ENCODE assay signal across 8 cellular contexts in genomic region chr1:206725053-206725963, GRCh38. TPM values are rescaled to one million over a fixed set of nuclear protein-coding genes. Genes with fewer than 3 reads are reported as not detected.
DNase-seq lines count a peak whose midpoint lies in the region; ATAC-seq and TF ChIP-seq lines count a peak whose summit lies in the region.

No MANE protein-coding gene starts in this region.

- CTCF ChIA-PET in activated CD8-positive, alpha-beta T cell treated with anti-CD3 and anti-CD28 coated beads, Interleukin-2, amount 10 ng/mL, durations not matched to agents 7 days and 5 days (lab: Charles Lee): interaction anchor here (0.7 to 18.6 kb wide), 59 partner anchors 9 to 280 kb away, joined by 3 to 724 read pairs (median 7); partner anchors contain the start of genes DYRK3, FCMR, IL10 and IL19

- TF ChIP-seq CTCF in cardiac muscle cell (IDR thresholded peaks at IDR 0.05; ENCODE audit: low read depth, low read length): peak; percentile 81
- peak in 5 of 6 experiments; percentile 32 to 67 (median 57) for TF ChIP-seq CTCF in esophagus squamous epithelium (IDR thresholded peaks at IDR 0.05)
- TF ChIP-seq CTCF in psoas muscle (IDR thresholded peaks at IDR 0.05): peak; percentile 47

- H3K4me3 Mint-ChIP-seq in activated CD8-positive, alpha-beta T cell treated with anti-CD3 and anti-CD28 coated beads, Interleukin-2, amount 10 ng/mL, durations not matched to agents 7 days and 5 days: no peak overlapping the region

- H3K9me3 Mint-ChIP-seq in activated CD8-positive, alpha-beta T cell treated with anti-CD3 and anti-CD28 coated beads, Interleukin-2, amount 10 ng/mL, durations not matched to agents 7 days and 5 days (ENCODE audit: insufficient read depth): no peaks in the 10 kb centered on the region

- ATAC-seq in Right ventricle myocardium inferior: no peak
- ATAC-seq in activated CD8-positive, alpha-beta T cell treated with anti-CD3 and anti-CD28 coated beads, Interleukin-2, amount 10 ng/mL, durations not matched to agents 7 days and 5 days: peak; percentile 66
- ATAC-seq in psoas muscle: no peak
- ATAC-seq in GM19395 (IDR thresholded peaks at IDR 0.05; ENCODE audit: unreplicated experiment): no peak

- H3K36me3 Mint-ChIP-seq in activated CD8-positive, alpha-beta T cell treated with anti-CD3 and anti-CD28 coated beads, Interleukin-2, amount 10 ng/mL, durations not matched to agents 7 days and 5 days (ENCODE audit: low read depth): peaks cover 19% of the 10 kb centered on the region

- H3K4me1 ChIP-seq in cardiac muscle cell (ENCODE audit: low read depth) (peaks cover 61% of the 10 kb centered on the region), esophagus squamous epithelium (peaks cover 8 to 74% (median 30%) of the 10 kb centered on the region in 3 donors), psoas muscle (peaks cover 70% of the 10 kb centered on the region)

- H3K36me3 ChIP-seq in cardiac muscle cell (peaks cover 12% of the 10 kb centered on the region), esophagus squamous epithelium (peaks cover 0 to 19% (median 12%) of the 10 kb centered on the region in 3 donors), psoas muscle (ENCODE audit: insufficient read depth in 1 of 2, low read depth in 1 of 2) (peaks cover 6 to 17% of the 10 kb centered on the region in 2 donors)

- H3K27ac ChIP-seq in cardiac muscle cell: peak overlapping the region; percentile 92
- no peak overlapping the region for H3K27ac ChIP-seq in esophagus squamous epithelium
- peak overlapping the region; percentile 87 for H3K27ac ChIP-seq in psoas muscle

- H3K4me3 ChIP-seq in cardiac muscle cell (no peak overlapping the region), esophagus squamous epithelium (no peak overlapping the region), psoas muscle (no peak overlapping the region)

- WGBS in esophagus squamous epithelium, 2 donors: 65 to 75% methylated on average over 10 to 11 of the region's 11 CpGs
- 78 to 83% (median 79%) methylated on average over 11 of the region's 11 CpGs for WGBS in psoas muscle, 3 donors

- no peak for TF ChIP-seq POLR2A in esophagus squamous epithelium (IDR thresholded peaks at IDR 0.05)

- DNase-seq in cardiac muscle cell (ENCODE audit: low read depth in 1 of 2, low spot score in 1 of 2): peak; percentile 66 to 75
- no peak for DNase-seq in Right ventricle myocardium inferior (ENCODE audit: missing footprints)
- DNase-seq in NCI-H2227 treated with DMSO at 0.1 percent for 48 hours (lab: John Stamatoyannopoulos, UW): peak; percentile 7
- DNase-seq in activated CD8-positive, alpha-beta T cell treated with anti-CD3 and anti-CD28 coated beads, Interleukin-2, amount 10 ng/mL, durations not matched to agents 7 days and 5 days: peak; percentile 81
- no peak for DNase-seq in esophagus squamous epithelium (lab: John Stamatoyannopoulos, UW)
- DNase-seq in psoas muscle: no peak
- no peak for DNase-seq in NCI-H524 (lab: John Stamatoyannopoulos, UW)

- no peaks in the 10 kb centered on the region for H3K27me3 Mint-ChIP-seq in activated CD8-positive, alpha-beta T cell treated with anti-CD3 and anti-CD28 coated beads, Interleukin-2, amount 10 ng/mL, durations not matched to agents 7 days and 5 days (ENCODE audit: low read depth)

- intact Hi-C loops in Right ventricle myocardium inferior (cut with DNase I): loop anchor here (2.0 to 5.0 kb wide), 4 partner anchors 33 to 91 kb away; partner anchors contain the start of gene DYRK3
- intact Hi-C loops in esophagus squamous epithelium (cut with DNase I): no loop called here
- intact Hi-C loops in psoas muscle (cut with DNase I): loop anchor here in 1 of 2 donors (2.0 to 5.0 kb wide), 3 partner anchors 31 to 82 kb away; no protein-coding TSS in a partner anchor

- H3K9me3 ChIP-seq in cardiac muscle cell (ENCODE audit: low read depth): no peaks in the 10 kb centered on the region
- H3K9me3 ChIP-seq in esophagus squamous epithelium: no peaks in the 10 kb centered on the region
- no peaks in the 10 kb centered on the region for H3K9me3 ChIP-seq in psoas muscle

- POLR2A ChIA-PET in activated CD8-positive, alpha-beta T cell treated with anti-CD3 and anti-CD28 coated beads, Interleukin-2, amount 10 ng/mL, durations not matched to agents 7 days and 5 days (lab: Charles Lee): interaction anchor here (0.6 kb wide), 2 partner anchors 222 to 329 kb away, joined by 3 read pairs; no protein-coding TSS in a partner anchor

- H3K4me1 Mint-ChIP-seq in activated CD8-positive, alpha-beta T cell treated with anti-CD3 and anti-CD28 coated beads, Interleukin-2, amount 10 ng/mL, durations not matched to agents 7 days and 5 days (ENCODE audit: low read depth): peaks cover 60% of the 10 kb centered on the region

- H3K27ac Mint-ChIP-seq in activated CD8-positive, alpha-beta T cell treated with anti-CD3 and anti-CD28 coated beads, Interleukin-2, amount 10 ng/mL, durations not matched to agents 7 days and 5 days: no peak overlapping the region

- H3K27me3 ChIP-seq in cardiac muscle cell (no peaks in the 10 kb centered on the region), esophagus squamous epithelium (no peaks in the 10 kb centered on the region), psoas muscle (ENCODE audit: insufficient read depth in 3 of 3, low read length in 2 of 3) (no peaks in the 10 kb centered on the region)

RNA-seq across cellular contexts. Expression of gene MAPKAPK2, which starts 40.6 kb away (rescaled TPM):
- total RNA-seq in cardiac muscle cell: 99.4 and 117 TPM in 2 replicates
- polyA plus RNA-seq in cardiac muscle cell: 31.4 and 37.1 TPM in 2 replicates
- total RNA-seq in Right ventricle myocardium inferior: 214 TPM
- total RNA-seq in activated CD8-positive, alpha-beta T cell treated with anti-CD3 and anti-CD28 coated beads, Interleukin-2, amount 10 ng/mL, durations not matched to agents 7 days and 5 days: 10 to 100 TPM; 59.0 to 61.3 TPM
- total RNA-seq in esophagus squamous epithelium: 10 to 100 TPM; 37.8 to 50.7 (median 43.2) TPM
- total RNA-seq in psoas muscle: 100 to 1,000 TPM in 3 of 4 donors, 10 to 100 TPM in 1; 89.4 to 198 (median 167) TPM
- 100 to 1,000 TPM; 108 to 191 (median 112) TPM for polyA plus RNA-seq in psoas muscle

RNA-seq across cellular contexts. Expression of gene IL19, which starts 45.3 kb away (rescaled TPM):
- total RNA-seq in cardiac muscle cell (not detected in 2 replicates), Right ventricle myocardium inferior (not detected), esophagus squamous epithelium (10 to 100 TPM in 2 of 4 donors, under 1 TPM in 1, not detected in 1; 0.23 to 16.8 (median 16.3) TPM), psoas muscle (not detected)
- polyA plus RNA-seq in cardiac muscle cell (not detected in 2 replicates), psoas muscle (not detected)
- not detected for total RNA-seq in activated CD8-positive, alpha-beta T cell treated with anti-CD3 and anti-CD28 coated beads, Interleukin-2, amount 10 ng/mL, durations not matched to agents 7 days and 5 days

RNA-seq across cellular contexts. Expression of gene IL10, which starts 47.0 kb away (rescaled TPM):
- not detected in 2 replicates for total RNA-seq in cardiac muscle cell
- not detected in 2 replicates for polyA plus RNA-seq in cardiac muscle cell
- 0.54 TPM for total RNA-seq in Right ventricle myocardium inferior
- under 1 TPM in 1 of 2 experiments, not detected in 1; 0.32 TPM for total RNA-seq in activated CD8-positive, alpha-beta T cell treated with anti-CD3 and anti-CD28 coated beads, Interleukin-2, amount 10 ng/mL, durations not matched to agents 7 days and 5 days
- 1 to 10 TPM in 2 of 4 donors, under 1 TPM in 1, not detected in 1; 0.70 to 2.5 (median 1.5) TPM for total RNA-seq in esophagus squamous epithelium
- total RNA-seq in psoas muscle: under 1 TPM in 3 of 4 donors, not detected in 1; 0.32 to 0.44 (median 0.44) TPM
- polyA plus RNA-seq in psoas muscle: under 1 TPM; 0.20 to 0.82 (median 0.22) TPM

Comparison
In these comparisons a context has a peak if more than half of its experiments do, and no peak if none do; other contexts are left out.
1. DNase-seq: peak in cardiac muscle cell (2 of 2), NCI-H2227 treated with DMSO at 0.1 percent for 48 hours (single experiment) and activated CD8-positive, alpha-beta T cell treated with anti-CD3 and anti-CD28 coated beads, Interleukin-2, amount 10 ng/mL, durations not matched to agents 7 days and 5 days (single experiment); none in Right ventricle myocardium inferior (single experiment), esophagus squamous epithelium (single experiment), psoas muscle (0 of 2) and NCI-H524 (0 of 2).
2. H3K27ac ChIP-seq: peak in cardiac muscle cell (single experiment) and psoas muscle (single experiment); none in esophagus squamous epithelium (0 of 4).
3. Peak in every context shown above with its lines, with median percentiles within 50 percentile points of each other: CTCF ChIP-seq.